Comparison of ENCODE assay signal across 8 cellular contexts in genomic region chr10:101292194-101293006, GRCh38.
A peak's percentile ranks its signal among the peaks of the same experiment; 100 is the strongest.
DNase-seq lines count a peak whose midpoint lies in the region; ATAC-seq and TF ChIP-seq lines count a peak whose summit lies in the region.

No MANE protein-coding gene starts in this region.

- H3K4ac ChIP-seq in neuronal stem cell (ENCODE audit: low read length): no peak overlapping the region

- H3K79me1 ChIP-seq in neuronal stem cell (ENCODE audit: low read depth, low read length): no peaks in the 10 kb centered on the region

- H2BK5ac ChIP-seq in neuronal stem cell (ENCODE audit: low read length): peak overlapping the region; percentile 45

- peak; percentile 17 for DNase-seq in activated CD4-positive, alpha-beta memory T cell treated with anti-CD3 and anti-CD28 coated beads for 36 hours
- DNase-seq in activated CD4-positive, alpha-beta memory T cell treated with anti-CD3 and anti-CD28 coated beads, Interleukin-2, amount 10 ng/mL, durations not matched to agents 7 days and 5 days: no peak
- DNase-seq in fibroblast of pulmonary artery (ENCODE audit: low read depth) (no peak), neuronal stem cell (ENCODE audit: low spot score) (no peak), epidermal melanocyte (ENCODE audit: insufficient read length, low spot score) (no peak)
- DNase-seq in activated T-helper 2 cell treated with anti-CD3 and anti-CD28 coated beads, Interferon-gamma antibody, Interleukin-2, Interleukin-4, amounts not matched to agents 10 μg/mL and 5 μg/mL and 100 μg/mL, durations not matched to agents 14 hours and 24 hours and 36 hours (ENCODE audit: low spot score): no peak

- H2AFZ ChIP-seq in neuronal stem cell (ENCODE audit: low read length): peak overlapping the region; percentile 93

- intact Hi-C loops in activated CD4-positive, alpha-beta memory T cell treated with anti-CD3 and anti-CD28 coated beads for 36 hours (cut with micrococcal nuclease): no loop called here
- intact Hi-C loops in activated T-helper 2 cell treated with anti-CD3 and anti-CD28 coated beads, Interferon-gamma antibody, Interleukin-2, Interleukin-4, amounts not matched to agents 10 μg/mL and 5 μg/mL and 100 μg/mL, durations not matched to agents 14 hours and 24 hours and 36 hours (cut with micrococcal nuclease): loop anchor here (2.0 to 5.0 kb wide), 3 partner anchors 55 to 545 kb away; partner anchors contain the start of gene PAX2

- CTCF ChIA-PET in activated CD4-positive, alpha-beta memory T cell treated with anti-CD3 and anti-CD28 coated beads for 36 hours (lab: Charles Lee): interaction anchor here (0.9 to 6.5 kb wide), 31 partner anchors 10 to 296 kb away, joined by 3 to 82 read pairs (median 4); partner anchors contain the start of genes BTRC, DPCD, LBX1 and POLL
- CTCF ChIA-PET in activated CD4-positive, alpha-beta memory T cell treated with anti-CD3 and anti-CD28 coated beads, Interleukin-2, amount 10 ng/mL, durations not matched to agents 7 days and 5 days (lab: Charles Lee): interaction anchor here (0.6 to 4.5 kb wide), 8 partner anchors 8 to 660 kb away, joined by 3 to 34 read pairs (median 4); no protein-coding TSS in a partner anchor

- peaks cover 9 to 23% of the 10 kb centered on the region in 2 donors for H3K4me1 ChIP-seq in neuronal stem cell (ENCODE audit: control insufficient read depth in 2 of 2, insufficient read depth in 1 of 2, low read depth in 1 of 2, low read length in 2 of 2)

- TF ChIP-seq CTCF in fibroblast of pulmonary artery (IDR thresholded peaks at IDR 0.05; ENCODE audit: low read length, missing control alignments): no peak

- H2BK12ac ChIP-seq in neuronal stem cell (ENCODE audit: low read length): no peak overlapping the region

- no peaks in the 10 kb centered on the region for H3K9me3 ChIP-seq in neuronal stem cell (replicated peaks in 1 of 2; ENCODE audit: control insufficient read depth in 2 of 2, insufficient read depth in 1 of 2, low read depth in 1 of 2, low read length in 2 of 2)

- WGBS in neuronal stem cell (ENCODE audit: extremely low coverage in 2 of 2, insufficient read length in 2 of 2, insufficient replicate concordance in 1 of 2), 2 donors: no CpG with 5 or more reads among the region's 65 CpGs

- H3K36me3 ChIP-seq in neuronal stem cell (replicated peaks in 1 of 2; ENCODE audit: control insufficient read depth in 2 of 2, insufficient read depth in 2 of 2, low read length in 2 of 2): no peaks in the 10 kb centered on the region

- POLR2A ChIA-PET in activated CD4-positive, alpha-beta memory T cell treated with anti-CD3 and anti-CD28 coated beads for 36 hours (lab: Charles Lee): no interaction called here
- POLR2A ChIA-PET in activated CD4-positive, alpha-beta memory T cell treated with anti-CD3 and anti-CD28 coated beads, Interleukin-2, amount 10 ng/mL, durations not matched to agents 7 days and 5 days (lab: Charles Lee): interaction anchor here (0.8 kb wide), 1 partner anchor 10 kb away, joined by 3 read pairs; no protein-coding TSS in a partner anchor

- H3K27me3 Mint-ChIP-seq in activated CD4-positive, alpha-beta memory T cell treated with anti-CD3 and anti-CD28 coated beads for 36 hours: peaks cover 65% of the 10 kb centered on the region
- peaks cover 71% of the 10 kb centered on the region for H3K27me3 Mint-ChIP-seq in activated CD4-positive, alpha-beta memory T cell treated with anti-CD3 and anti-CD28 coated beads, Interleukin-2, amount 10 ng/mL, durations not matched to agents 7 days and 5 days
- H3K27me3 Mint-ChIP-seq in activated T-helper 2 cell treated with anti-CD3 and anti-CD28 coated beads, Interferon-gamma antibody, Interleukin-2, Interleukin-4, amounts not matched to agents 10 μg/mL and 5 μg/mL and 100 μg/mL, durations not matched to agents 14 hours and 24 hours and 36 hours (ENCODE audit: low read depth): peaks cover 59% of the 10 kb centered on the region

- no peak overlapping the region for H3K14ac ChIP-seq in neuronal stem cell (ENCODE audit: low read length)

- no peak overlapping the region for H2AK5ac ChIP-seq in neuronal stem cell (ENCODE audit: low read depth, low read length)

- peak overlapping the region; percentile 96 for H3K4me2 ChIP-seq in neuronal stem cell (ENCODE audit: insufficient read depth, low read length, poor library complexity, severe bottlenecking)

- no peak overlapping the region for H3K27ac Mint-ChIP-seq in activated CD4-positive, alpha-beta memory T cell treated with anti-CD3 and anti-CD28 coated beads for 36 hours
- no peak overlapping the region for H3K27ac Mint-ChIP-seq in activated CD4-positive, alpha-beta memory T cell treated with anti-CD3 and anti-CD28 coated beads, Interleukin-2, amount 10 ng/mL, durations not matched to agents 7 days and 5 days
- H3K27ac Mint-ChIP-seq in activated T-helper 2 cell treated with anti-CD3 and anti-CD28 coated beads, Interferon-gamma antibody, Interleukin-2, Interleukin-4, amounts not matched to agents 10 μg/mL and 5 μg/mL and 100 μg/mL, durations not matched to agents 14 hours and 24 hours and 36 hours: no peak overlapping the region

- H4K8ac ChIP-seq in neuronal stem cell (ENCODE audit: low read depth, low read length): no peak overlapping the region

- H3K4me3 ChIP-seq in fibroblast of pulmonary artery (replicated peaks; ENCODE audit: low read depth, low read length) (peak overlapping the region; percentile 52), neuronal stem cell (ENCODE audit: low read length in 2 of 2) (peak overlapping the region; percentile 33 to 72)

- no peaks in the 10 kb centered on the region for H3K36me3 Mint-ChIP-seq in activated CD4-positive, alpha-beta memory T cell treated with anti-CD3 and anti-CD28 coated beads for 36 hours
- H3K36me3 Mint-ChIP-seq in activated CD4-positive, alpha-beta memory T cell treated with anti-CD3 and anti-CD28 coated beads, Interleukin-2, amount 10 ng/mL, durations not matched to agents 7 days and 5 days (ENCODE audit: low read depth): no peaks in the 10 kb centered on the region
- H3K36me3 Mint-ChIP-seq in activated T-helper 2 cell treated with anti-CD3 and anti-CD28 coated beads, Interferon-gamma antibody, Interleukin-2, Interleukin-4, amounts not matched to agents 10 μg/mL and 5 μg/mL and 100 μg/mL, durations not matched to agents 14 hours and 24 hours and 36 hours (ENCODE audit: low read depth): no peaks in the 10 kb centered on the region

- H2BK15ac ChIP-seq in neuronal stem cell (ENCODE audit: low read length): no peak overlapping the region

- peaks cover 15 to 89% (median 62%) of the 10 kb centered on the region in 3 experiments for H3K27me3 ChIP-seq in neuronal stem cell (ENCODE audit: control insufficient read depth in 3 of 3, insufficient read depth in 3 of 3, low read depth in 1 of 3, low read length in 3 of 3)

- H3K27ac ChIP-seq in neuronal stem cell (replicated peaks; ENCODE audit: low read length): no peak overlapping the region

- no peak overlapping the region for H3K9ac ChIP-seq in neuronal stem cell (ENCODE audit: low read depth, low read length, poor library complexity)

- peak overlapping the region; percentile 11 for H3K18ac ChIP-seq in neuronal stem cell (ENCODE audit: low read length)

- no peak overlapping the region for H2BK120ac ChIP-seq in neuronal stem cell (ENCODE audit: low read depth, low read length)

- peaks cover 5% of the 10 kb centered on the region for H3K4me1 Mint-ChIP-seq in activated CD4-positive, alpha-beta memory T cell treated with anti-CD3 and anti-CD28 coated beads for 36 hours (ENCODE audit: low read depth)
- H3K4me1 Mint-ChIP-seq in activated CD4-positive, alpha-beta memory T cell treated with anti-CD3 and anti-CD28 coated beads, Interleukin-2, amount 10 ng/mL, durations not matched to agents 7 days and 5 days: peaks cover 6% of the 10 kb centered on the region
- no peaks in the 10 kb centered on the region for H3K4me1 Mint-ChIP-seq in activated T-helper 2 cell treated with anti-CD3 and anti-CD28 coated beads, Interferon-gamma antibody, Interleukin-2, Interleukin-4, amounts not matched to agents 10 μg/mL and 5 μg/mL and 100 μg/mL, durations not matched to agents 14 hours and 24 hours and 36 hours (ENCODE audit: low read depth)

- peak; percentile 51 for ATAC-seq in SK-N-SH treated with all-trans-retinoic acid at 6 μM for 48 hours
- ATAC-seq in HG02938 (IDR thresholded peaks at IDR 0.05; ENCODE audit: unreplicated experiment): no peak

- H4K91ac ChIP-seq in neuronal stem cell (ENCODE audit: low read depth, low read length, poor library complexity): no peak overlapping the region

- no peak overlapping the region for H3K23ac ChIP-seq in neuronal stem cell (ENCODE audit: low read depth, low read length, poor library complexity)

- no peaks in the 10 kb centered on the region for H3K9me3 Mint-ChIP-seq in activated CD4-positive, alpha-beta memory T cell treated with anti-CD3 and anti-CD28 coated beads for 36 hours
- no peaks in the 10 kb centered on the region for H3K9me3 Mint-ChIP-seq in activated CD4-positive, alpha-beta memory T cell treated with anti-CD3 and anti-CD28 coated beads, Interleukin-2, amount 10 ng/mL, durations not matched to agents 7 days and 5 days
- no peaks in the 10 kb centered on the region for H3K9me3 Mint-ChIP-seq in activated T-helper 2 cell treated with anti-CD3 and anti-CD28 coated beads, Interferon-gamma antibody, Interleukin-2, Interleukin-4, amounts not matched to agents 10 μg/mL and 5 μg/mL and 100 μg/mL, durations not matched to agents 14 hours and 24 hours and 36 hours

- H3K4me3 Mint-ChIP-seq in activated CD4-positive, alpha-beta memory T cell treated with anti-CD3 and anti-CD28 coated beads for 36 hours: peak overlapping the region; percentile 44
- H3K4me3 Mint-ChIP-seq in activated CD4-positive, alpha-beta memory T cell treated with anti-CD3 and anti-CD28 coated beads, Interleukin-2, amount 10 ng/mL, durations not matched to agents 7 days and 5 days: no peak overlapping the region
- no peak overlapping the region for H3K4me3 Mint-ChIP-seq in activated T-helper 2 cell treated with anti-CD3 and anti-CD28 coated beads, Interferon-gamma antibody, Interleukin-2, Interleukin-4, amounts not matched to agents 10 μg/mL and 5 μg/mL and 100 μg/mL, durations not matched to agents 14 hours and 24 hours and 36 hours (ENCODE audit: low read depth)

TF ChIP-seq in SK-N-SH treated with all-trans-retinoic acid at 6 μM for 48 hours, 23 proteins besides CTCF, POLR2A, EP300 and RAD21 (continues in another document):
- TF ChIP-seq, protein P1, sequence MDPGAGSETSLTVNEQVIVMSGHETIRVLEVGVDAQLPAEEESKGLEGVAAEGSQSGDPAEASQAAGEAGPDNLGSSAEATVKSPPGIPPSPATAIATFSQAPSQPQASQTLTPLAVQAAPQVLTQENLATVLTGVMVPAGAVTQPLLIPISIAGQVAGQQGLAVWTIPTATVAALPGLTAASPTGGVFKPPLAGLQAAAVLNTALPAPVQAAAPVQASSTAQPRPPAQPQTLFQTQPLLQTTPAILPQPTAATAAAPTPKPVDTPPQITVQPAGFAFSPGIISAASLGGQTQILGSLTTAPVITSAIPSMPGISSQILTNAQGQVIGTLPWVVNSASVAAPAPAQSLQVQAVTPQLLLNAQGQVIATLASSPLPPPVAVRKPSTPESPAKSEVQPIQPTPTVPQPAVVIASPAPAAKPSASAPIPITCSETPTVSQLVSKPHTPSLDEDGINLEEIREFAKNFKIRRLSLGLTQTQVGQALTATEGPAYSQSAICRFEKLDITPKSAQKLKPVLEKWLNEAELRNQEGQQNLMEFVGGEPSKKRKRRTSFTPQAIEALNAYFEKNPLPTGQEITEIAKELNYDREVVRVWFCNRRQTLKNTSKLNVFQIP (CRISPR knock-in tag; IDR thresholded peaks at IDR 0.05; ENCODE audit: borderline replicate concordance, low read depth): no peak
